Comparison of ENCODE assay signal across 8 cellular contexts in genomic region chr1:204746838-204747442, GRCh38.
DNase-seq lines count a peak whose midpoint lies in the region; ATAC-seq and TF ChIP-seq lines count a peak whose summit lies in the region.

No MANE protein-coding gene starts in this region.

- DNase-seq in NCI-H146 (lab: John Stamatoyannopoulos, UW) = peak; percentile 39
- no peak for DNase-seq in NCI-H146 treated with DMSO at 0.1 percent for 48 hours (lab: John Stamatoyannopoulos, UW; ENCODE audit: unreplicated experiment)
- peak; percentile 54 for DNase-seq in NCI-H1105 treated with DMSO at 0.1 percent for 48 hours (lab: John Stamatoyannopoulos, UW)
- DNase-seq in WTC11 (ENCODE audit: low spot score) = peak; percentile 68
- DNase-seq in chondrocyte (ENCODE audit: low spot score) = no peak
- DNase-seq in lower leg skin (ENCODE audit: low spot score in 2 of 2) = peak; percentile 35 to 79
- peak; percentile 7 to 13 for DNase-seq in stimulated activated CD8-positive, alpha-beta memory T cell treated with anti-CD3 and anti-CD28 coated beads, Interleukin-7, amount 100 ng/mL, for 1 hour (ENCODE audit: low read depth in 2 of 2)

- peak; percentile 87 for ATAC-seq in WTC11
- no peak for ATAC-seq in GM18868 (IDR thresholded peaks at IDR 0.05; ENCODE audit: unreplicated experiment)

- TF ChIP-seq CTCF in WTC11 (IDR thresholded peaks at IDR 0.05) (peak; percentile 99), chondrocyte (IDR thresholded peaks at IDR 0.05) (peak; percentile 83), lower leg skin (IDR thresholded peaks at IDR 0.05) (peak in 1 of 3 donors; percentile 67)

- H3K4me3 ChIP-seq in lower leg skin (ENCODE audit: low read depth, poor library complexity, severe bottlenecking) = no peak overlapping the region

- peaks cover 29% of the 10 kb centered on the region for H3K4me1 Mint-ChIP-seq in WTC11
- H3K4me1 Mint-ChIP-seq in chondrocyte (ENCODE audit: low read depth) = no peaks in the 10 kb centered on the region

- H3K36me3 Mint-ChIP-seq in WTC11 (no peaks in the 10 kb centered on the region), chondrocyte (ENCODE audit: low read depth) (no peaks in the 10 kb centered on the region)

- H3K9me3 Mint-ChIP-seq in WTC11 = no peaks in the 10 kb centered on the region
- no peaks in the 10 kb centered on the region for H3K9me3 Mint-ChIP-seq in chondrocyte (ENCODE audit: low read depth)

- H3K27ac Mint-ChIP-seq in WTC11 (no peak overlapping the region), chondrocyte (ENCODE audit: unreplicated experiment) (no peak overlapping the region)

- intact Hi-C loops in lower leg skin (cut with DNase I; ENCODE audit: low total_unique reads) = no loop called here

- CTCF ChIA-PET in WTC11 (lab: Charles Lee) = interaction anchor here (0.5 to 2.6 kb wide), 61 partner anchors 8 to 481 kb away, joined by 3 to 58 read pairs (median 5); partner anchors contain the start of genes MDM4 and TMCC2

- POLR2A ChIA-PET in WTC11 (lab: Charles Lee) = no interaction called here

- no peak overlapping the region for H3K4me3 Mint-ChIP-seq in WTC11
- H3K4me3 Mint-ChIP-seq in chondrocyte (ENCODE audit: unreplicated experiment) = no peak overlapping the region

- H3K27me3 Mint-ChIP-seq in WTC11 (ENCODE audit: low read depth) = peaks cover 12% of the 10 kb centered on the region; the same call in 1 of the 2 replicates
- H3K27me3 Mint-ChIP-seq in chondrocyte (ENCODE audit: low read depth) = peaks cover 65% of the 10 kb centered on the region

- no peak for TF ChIP-seq POLR2A in lower leg skin (IDR thresholded peaks at IDR 0.05)

TF ChIP-seq in WTC11, 78 proteins besides CTCF, POLR2A, EP300 and RAD21:
- TF ChIP-seq NR1H2 (CRISPR knock-in tag; IDR thresholded peaks at IDR 0.05) (no peak), ZNF219 (CRISPR knock-in tag; IDR thresholded peaks at IDR 0.05; ENCODE audit: borderline replicate concordance) (no peak), RORB (CRISPR knock-in tag; IDR thresholded peaks at IDR 0.05) (no peak), ZNF232 (CRISPR knock-in tag; IDR thresholded peaks at IDR 0.05) (no peak), HMGA2 (CRISPR knock-in tag; IDR thresholded peaks at IDR 0.05) (no peak), E2F1 (CRISPR knock-in tag; IDR thresholded peaks at IDR 0.05) (no peak), ZNF512 (CRISPR knock-in tag; IDR thresholded peaks at IDR 0.05; ENCODE audit: borderline replicate concordance) (no peak), SOX15 (CRISPR knock-in tag; IDR thresholded peaks at IDR 0.05) (no peak)

Comparison
In these comparisons a context has a peak if more than half of its experiments do, and no peak if none do; other contexts are left out.
1. DNase-seq: peak in NCI-H146 (single experiment), NCI-H1105 treated with DMSO at 0.1 percent for 48 hours (single experiment), WTC11 (single experiment), lower leg skin (2 of 2) and stimulated activated CD8-positive, alpha-beta memory T cell treated with anti-CD3 and anti-CD28 coated beads, Interleukin-7, amount 100 ng/mL, for 1 hour (2 of 2); none in NCI-H146 treated with DMSO at 0.1 percent for 48 hours (single experiment) and chondrocyte (single experiment).